8 cellular contexts compared by ENCODE assay signal in the genomic region with DNA sequence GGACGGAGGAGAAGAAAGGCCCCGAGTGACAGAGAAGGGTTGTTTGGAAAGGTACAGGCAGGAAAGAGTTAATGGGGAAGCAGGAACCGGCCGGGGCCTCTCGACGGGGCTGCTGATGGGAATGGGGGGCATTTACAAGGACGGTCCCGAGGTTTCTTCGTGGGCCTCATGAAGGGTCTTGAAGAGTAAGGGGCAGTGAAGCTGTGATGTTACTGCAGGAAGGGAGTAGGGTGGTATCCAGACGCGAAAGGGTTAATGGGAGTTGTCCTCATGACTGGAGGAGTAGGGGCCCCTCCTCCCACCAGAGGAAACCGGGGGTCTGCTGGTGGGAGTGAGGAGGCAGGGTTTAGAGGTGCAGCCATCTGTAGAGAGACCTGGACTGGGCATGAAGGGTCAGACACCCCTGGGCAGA. TPM values are rescaled to one million over a fixed set of nuclear protein-coding genes. Genes with fewer than 3 reads are reported as not detected.
DNase-seq lines count a peak whose midpoint lies in the region; FAIRE-seq and TF ChIP-seq lines count a peak whose summit lies in the region.

No MANE protein-coding gene starts in this region.

- H3K27ac Mint-ChIP-seq in endothelial cell (ENCODE audit: unreplicated experiment) = no peak overlapping the region

- H2AFZ ChIP-seq in OCI-LY1 (ENCODE audit: low read length) (0 out of 2 replicates have a peak overlapping the region, but pooled peaks have one; percentile 26), neural cell (ENCODE audit: low read depth, low read length) (peak overlapping the region; percentile 84)

- in situ Hi-C loops in ACHN (cut with HindIII; ENCODE audit: low pct_ligation_motif_present, low pct_unique_long_range_greater_than_20kb, low sequenced_read_pairs) = no loop called here

- H3K36me3 Mint-ChIP-seq in endothelial cell (ENCODE audit: low read depth, unreplicated experiment) = peaks cover 21% of the 10 kb centered on the region

- H3K27ac ChIP-seq in BLaER1 treated with 17β-estradiol and CSF1 and Interleukin-3, amounts not matched to agents 10 nM and 100 nM = peak overlapping the region; percentile 54 to 88 (median 79); a peak in 21 of 22 replicates
- no peak overlapping the region for H3K27ac ChIP-seq in OCI-LY1 (ENCODE audit: low read depth, low read length, poor library complexity, severe bottlenecking)
- peak overlapping the region; percentile 43 for H3K27ac ChIP-seq in neural cell (ENCODE audit: low read length)

- peaks cover 16% of the 10 kb centered on the region for H3K27me3 Mint-ChIP-seq in endothelial cell (ENCODE audit: unreplicated experiment)

- FAIRE-seq in D721Med (lab: Jason Lieb, UNC) = no peak

- peaks cover 5 to 34% (median 15%) of the 10 kb centered on the region in 11 experiments; a peak in 16 of 22 replicates for H3K36me3 ChIP-seq in BLaER1 treated with 17β-estradiol and CSF1 and Interleukin-3, amounts not matched to agents 10 nM and 100 nM
- H3K36me3 ChIP-seq in OCI-LY1 (ENCODE audit: insufficient read depth, low read length) (no peaks in the 10 kb centered on the region), neural cell (ENCODE audit: insufficient read depth, low read length) (no peaks in the 10 kb centered on the region)

- H3K4me1 ChIP-seq in BLaER1 treated with 17β-estradiol and CSF1 and Interleukin-3, amounts not matched to agents 10 nM and 100 nM = peaks cover 13 to 26% (median 21%) of the 10 kb centered on the region in 10 experiments
- H3K4me1 ChIP-seq in OCI-LY1 (ENCODE audit: insufficient read depth, low read length, severe bottlenecking) = peaks cover 15% of the 10 kb centered on the region

- no peaks in the 10 kb centered on the region for H3K27me3 ChIP-seq in BLaER1 treated with 17β-estradiol and CSF1 and Interleukin-3, amounts not matched to agents 10 nM and 100 nM
- H3K27me3 ChIP-seq in OCI-LY1 (ENCODE audit: insufficient read depth, low read length) = no peaks in the 10 kb centered on the region; the same call in 1 of the 2 replicates
- H3K27me3 ChIP-seq in neural cell (ENCODE audit: insufficient read depth, low read depth, low read length) = no peaks in the 10 kb centered on the region

- H3F3A ChIP-seq in OCI-LY1 (ENCODE audit: insufficient read depth, low read length) (no peaks in the 10 kb centered on the region), neural cell (ENCODE audit: insufficient read depth, low read length, poor library complexity, severe bottlenecking) (no peaks in the 10 kb centered on the region)

- H3K9me3 Mint-ChIP-seq in endothelial cell (ENCODE audit: unreplicated experiment) = no peaks in the 10 kb centered on the region

- no peak for TF ChIP-seq CTCF in OCI-LY1 (IDR thresholded peaks at IDR 0.05; ENCODE audit: low read length)
- no peak for TF ChIP-seq CTCF in endothelial cell (IDR thresholded peaks at IDR 0.05; ENCODE audit: unreplicated experiment)
- no peak for TF ChIP-seq CTCF in neural cell (IDR thresholded peaks at IDR 0.05; ENCODE audit: poor library complexity, severe bottlenecking)
- TF ChIP-seq CTCF in D721Med (IDR thresholded peaks at IDR 0.05; ENCODE audit: insufficient read depth, missing control alignments) = no peak

- peak overlapping the region; percentile 94 to 100 (median 98) for H3K4me2 ChIP-seq in BLaER1 treated with 17β-estradiol and CSF1 and Interleukin-3, amounts not matched to agents 10 nM and 100 nM
- peak overlapping the region; percentile 88 for H3K4me2 ChIP-seq in OCI-LY1 (ENCODE audit: low read length)
- peak overlapping the region; percentile 72 for H3K4me2 ChIP-seq in neural cell (ENCODE audit: low read length)

- DNase-seq in endothelial cell (ENCODE audit: low spot score) = no peak
- DNase-seq in SIG-M5 (lab: John Stamatoyannopoulos, UW) = no peak
- DNase-seq in HuH-7 (ENCODE audit: low spot score) = no peak
- no peak for DNase-seq in ACHN
- DNase-seq in D721Med (ENCODE audit: insufficient read length, low spot score) = no peak

- H3K9ac ChIP-seq in BLaER1 treated with 17β-estradiol and CSF1 and Interleukin-3, amounts not matched to agents 10 nM and 100 nM = peak overlapping the region; percentile 80 to 90 (median 86)
- peak overlapping the region; percentile 80 for H3K9ac ChIP-seq in OCI-LY1 (ENCODE audit: low read length)
- peak overlapping the region; percentile 78 for H3K9ac ChIP-seq in neural cell (ENCODE audit: low read length)

- H3K4me3 Mint-ChIP-seq in endothelial cell (ENCODE audit: unreplicated experiment) = peak overlapping the region; percentile 98

- peak overlapping the region; percentile 72 to 92 (median 84) for H3K4me3 ChIP-seq in BLaER1 treated with 17β-estradiol and CSF1 and Interleukin-3, amounts not matched to agents 10 nM and 100 nM
- peak overlapping the region; percentile 88 for H3K4me3 ChIP-seq in OCI-LY1 (ENCODE audit: low read depth, low read length, poor library complexity, severe bottlenecking)
- peak overlapping the region; percentile 97 for H3K4me3 ChIP-seq in neural cell (ENCODE audit: low read length)

- H3K79me2 ChIP-seq in OCI-LY1 (ENCODE audit: insufficient read depth, low read length) (no peaks in the 10 kb centered on the region), neural cell (replicated peaks; ENCODE audit: insufficient read depth, low read length) (peaks cover 9% of the 10 kb centered on the region)

- TF ChIP-seq EP300 in neural cell (conservative IDR thresholded peaks at IDR 0.05; ENCODE audit: poor library complexity, severe bottlenecking) = no peak

- H3K9me3 ChIP-seq in BLaER1 treated with 17β-estradiol and CSF1 and Interleukin-3, amounts not matched to agents 10 nM and 100 nM (replicated peaks in 1 of 11) = no peaks in the 10 kb centered on the region
- H3K9me3 ChIP-seq in OCI-LY1 (ENCODE audit: low read length) (no peaks in the 10 kb centered on the region), neural cell (ENCODE audit: low read length) (no peaks in the 10 kb centered on the region)

- peaks cover 0 to 11% (median 0%) of the 10 kb centered on the region in 11 experiments; a peak in 5 of 22 replicates for H4K20me1 ChIP-seq in BLaER1 treated with 17β-estradiol and CSF1 and Interleukin-3, amounts not matched to agents 10 nM and 100 nM
- H4K20me1 ChIP-seq in OCI-LY1 (ENCODE audit: insufficient read depth, low read length) (no peaks in the 10 kb centered on the region), neural cell (ENCODE audit: insufficient read depth) (no peaks in the 10 kb centered on the region)

- H3K4me1 Mint-ChIP-seq in endothelial cell (ENCODE audit: unreplicated experiment) = peaks cover 12% of the 10 kb centered on the region

- no peak for TF ChIP-seq RAD21 in neural cell (conservative IDR thresholded peaks at IDR 0.05)

- no peaks in the 10 kb centered on the region for H3K9me2 ChIP-seq in OCI-LY1 (ENCODE audit: low read depth, low read length)
- no peaks in the 10 kb centered on the region for H3K9me2 ChIP-seq in neural cell (ENCODE audit: insufficient read depth, low read length)

TF ChIP-seq in neural cell, 6 proteins besides CTCF, POLR2A, EP300 and RAD21:
- TF ChIP-seq EZH2 (IDR thresholded peaks at IDR 0.05; ENCODE audit: borderline replicate concordance, insufficient read depth, low read length, poor library complexity, severe bottlenecking) = no peak
- no peak for TF ChIP-seq SMC3 (conservative IDR thresholded peaks at IDR 0.05; ENCODE audit: poor library complexity)
- no peak for TF ChIP-seq MXI1 (conservative IDR thresholded peaks at IDR 0.05; ENCODE audit: poor library complexity, severe bottlenecking)
- TF ChIP-seq POLR2AphosphoS5 (IDR thresholded peaks at IDR 0.05) = no peak
- no peak for TF ChIP-seq TAF1 (IDR thresholded peaks at IDR 0.05; ENCODE audit: low read depth)
- TF ChIP-seq REST (IDR thresholded peaks at IDR 0.05; ENCODE audit: borderline replicate concordance) = no peak

RNA-seq across cellular contexts. Expression of gene PDK2, which starts 0.5 kb away (rescaled TPM):
- 37.1 TPM for total RNA-seq in endothelial cell (ENCODE audit: unreplicated experiment)
- polyA plus RNA-seq in neural cell = 36.2 and 41.7 TPM in 2 replicates
- polyA minus RNA-seq in neural cell = 31.9 and 37.3 TPM in 2 replicates

RNA-seq across cellular contexts. Expression of gene SAMD14, which starts 34.3 kb away (rescaled TPM):
- total RNA-seq in endothelial cell (ENCODE audit: unreplicated experiment) = 82.0 TPM
- 105 and 128 TPM in 2 replicates for polyA plus RNA-seq in neural cell
- 77.2 and 83.0 TPM in 2 replicates for polyA minus RNA-seq in neural cell

RNA-seq across cellular contexts. Expression of gene ITGA3, which starts 39.7 kb away (rescaled TPM):
- total RNA-seq in endothelial cell (ENCODE audit: unreplicated experiment) = 5.0 TPM
- polyA plus RNA-seq in neural cell = 33.0 and 37.2 TPM in 2 replicates
- 38.1 and 53.8 TPM in 2 replicates for polyA minus RNA-seq in neural cell

RNA-seq across cellular contexts. Expression of gene PPP1R9B, which starts 54.8 kb away (rescaled TPM):
- total RNA-seq in endothelial cell (ENCODE audit: unreplicated experiment) = 101 TPM
- polyA plus RNA-seq in neural cell = 29.2 and 30.5 TPM in 2 replicates
- 56.8 and 70.1 TPM in 2 replicates for polyA minus RNA-seq in neural cell
